Comparison of ENCODE assay signal across 26 cellular contexts in genomic region chr17:77418609-77419008, GRCh38.
DNase-seq lines count a peak whose midpoint lies in the region; ATAC-seq and TF ChIP-seq lines count a peak whose summit lies in the region.
"Had no signal": no experiment of that assay in that cellular context is flagged by ENCODE, and none has a peak within 500 bp of the region (broad histone marks: within the 10 kb centered on the region; RNA-seq: fewer than 3 reads in every experiment).

No MANE protein-coding gene starts in this region.

- peaks cover 34% of the 10 kb centered on the region for H3K4me1 Mint-ChIP-seq in activated CD4-positive, alpha-beta T cell treated with anti-CD3 and anti-CD28 coated beads, Interleukin-2, amount 10 ng/mL, durations not matched to agents 24 days and 14 days
- H3K4me1 Mint-ChIP-seq in activated CD4-positive, alpha-beta T cell treated with anti-CD3 and anti-CD28 coated beads, Interleukin-2, amount 10 ng/mL, durations not matched to agents 7 days and 5 days: peaks cover 72% of the 10 kb centered on the region

- H3K4me3 Mint-ChIP-seq in activated CD4-positive, alpha-beta T cell treated with anti-CD3 and anti-CD28 coated beads, Interleukin-2, amount 10 ng/mL, durations not matched to agents 24 days and 14 days: no peak overlapping the region
- no peak overlapping the region for H3K4me3 Mint-ChIP-seq in activated CD4-positive, alpha-beta T cell treated with anti-CD3 and anti-CD28 coated beads, Interleukin-2, amount 10 ng/mL, durations not matched to agents 7 days and 5 days
- H3K4me3 Mint-ChIP-seq: activated naive CD8-positive, alpha-beta T cell treated with anti-CD3 and anti-CD28 coated beads, Interleukin-2, amount 50 U/mL, for 24 hours; neural crest cell had no signal

- H3K36me3 Mint-ChIP-seq in activated CD4-positive, alpha-beta T cell treated with anti-CD3 and anti-CD28 coated beads, Interleukin-2, amount 10 ng/mL, durations not matched to agents 24 days and 14 days (ENCODE audit: low read depth): peaks cover 15% of the 10 kb centered on the region
- peaks cover 33% of the 10 kb centered on the region for H3K36me3 Mint-ChIP-seq in activated CD4-positive, alpha-beta T cell treated with anti-CD3 and anti-CD28 coated beads, Interleukin-2, amount 10 ng/mL, durations not matched to agents 7 days and 5 days (ENCODE audit: low read depth)

- no peak for TF ChIP-seq POLR2A in stomach (IDR thresholded peaks at IDR 0.05)

- H3K4me3 ChIP-seq in RWPE2 (ENCODE audit: severe bottlenecking) (no peak overlapping the region), stomach (no peak overlapping the region)
- H3K4me3 ChIP-seq: GM23248, upper lobe of left lung had no signal

- H3K9me3 ChIP-seq in RWPE2 (ENCODE audit: severe bottlenecking): no peaks in the 10 kb centered on the region
- no peaks in the 10 kb centered on the region for H3K9me3 ChIP-seq in stomach
- H3K9me3 ChIP-seq: upper lobe of left lung had no signal

- TF ChIP-seq CTCF in RWPE2 (IDR thresholded peaks at IDR 0.05; ENCODE audit: poor library complexity, severe bottlenecking) (no peak), stomach (IDR thresholded peaks at IDR 0.05) (no peak)

- DNase-seq in activated CD4-positive, alpha-beta T cell treated with anti-CD3 and anti-CD28 coated beads, Interleukin-2, amount 10 ng/mL, durations not matched to agents 24 days and 14 days: no peak
- no peak for DNase-seq in activated CD4-positive, alpha-beta T cell treated with anti-CD3 and anti-CD28 coated beads, Interleukin-2, amount 10 ng/mL, durations not matched to agents 7 days and 5 days
- DNase-seq in RWPE2 (ENCODE audit: low spot score) (no peak), iPS-NIHi11 (ENCODE audit: low spot score) (peak; percentile 14), stomach (no peak), NCI-H774 (lab: John Stamatoyannopoulos, UW) (no peak)
- DNase-seq: activated CD4-positive, alpha-beta T cell treated with anti-CD3 and anti-CD28 coated beads, Interleukin-2, amount 50 U/mL, for 48 hours; activated gamma-delta T cell; activated naive CD8-positive, alpha-beta T cell treated with anti-CD3 and anti-CD28 coated beads, Interleukin-2, amount 50 U/mL, for 24 hours; AML-193; effector CD8-positive, alpha-beta T cell; GDM1; GM23248; hippocampal formation; left ventricle myocardium superior; NCI-H1105; NCI-H2029 treated with DMSO at 0.1 percent for 48 hours; NCI-H2227 treated with DMSO at 0.1 percent for 48 hours; NCI-H748 treated with DMSO at 0.1 percent for 48 hours had no signal

- peak overlapping the region; percentile 45 for H3K27ac Mint-ChIP-seq in activated CD4-positive, alpha-beta T cell treated with anti-CD3 and anti-CD28 coated beads, Interleukin-2, amount 10 ng/mL, durations not matched to agents 24 days and 14 days
- H3K27ac Mint-ChIP-seq in activated CD4-positive, alpha-beta T cell treated with anti-CD3 and anti-CD28 coated beads, Interleukin-2, amount 10 ng/mL, durations not matched to agents 7 days and 5 days: no peak overlapping the region
- H3K27ac Mint-ChIP-seq: activated naive CD8-positive, alpha-beta T cell treated with anti-CD3 and anti-CD28 coated beads, Interleukin-2, amount 50 U/mL, for 24 hours; progenitor cell of endocrine pancreas had no signal

- no peak for TF ChIP-seq EP300 in stomach (IDR thresholded peaks at IDR 0.05)

- no peaks in the 10 kb centered on the region for H3K27me3 ChIP-seq in RWPE2 (ENCODE audit: insufficient read depth, poor library complexity, severe bottlenecking)
- no peaks in the 10 kb centered on the region for H3K27me3 ChIP-seq in stomach
- H3K27me3 ChIP-seq: upper lobe of left lung had no signal

- 69 to 88% (median 84%) methylated on average over 7 to 12 of the region's 12 CpGs for WGBS in stomach, 5 donors

- CTCF ChIA-PET in activated CD4-positive, alpha-beta T cell treated with anti-CD3 and anti-CD28 coated beads, Interleukin-2, amount 10 ng/mL, durations not matched to agents 7 days and 5 days (lab: Charles Lee): interaction anchor here (0.9 to 6.5 kb wide), 4 partner anchors 9 to 18 kb away, joined by 3 to 56 read pairs (median 30); no protein-coding TSS in a partner anchor

- intact Hi-C loops in activated CD4-positive, alpha-beta T cell treated with anti-CD3 and anti-CD28 coated beads, Interleukin-2, amount 10 ng/mL, durations not matched to agents 24 days and 14 days (cut with micrococcal nuclease): no loop called here
- intact Hi-C loops in stomach (cut with DNase I; ENCODE audit: low total_unique reads): no loop called here

- H3K36me3 ChIP-seq in RWPE2 (ENCODE audit: low read depth) (peaks cover 38% of the 10 kb centered on the region), stomach (peaks cover 0 to 23% (median 8%) of the 10 kb centered on the region in 4 donors)

- H3K9me3 Mint-ChIP-seq in activated CD4-positive, alpha-beta T cell treated with anti-CD3 and anti-CD28 coated beads, Interleukin-2, amount 10 ng/mL, durations not matched to agents 24 days and 14 days: no peaks in the 10 kb centered on the region
- no peaks in the 10 kb centered on the region for H3K9me3 Mint-ChIP-seq in activated CD4-positive, alpha-beta T cell treated with anti-CD3 and anti-CD28 coated beads, Interleukin-2, amount 10 ng/mL, durations not matched to agents 7 days and 5 days
- H3K9me3 Mint-ChIP-seq: activated naive CD8-positive, alpha-beta T cell treated with anti-CD3 and anti-CD28 coated beads, Interleukin-2, amount 50 U/mL, for 24 hours; neural crest cell had no signal

- H3K27me3 Mint-ChIP-seq in activated CD4-positive, alpha-beta T cell treated with anti-CD3 and anti-CD28 coated beads, Interleukin-2, amount 10 ng/mL, durations not matched to agents 24 days and 14 days: no peaks in the 10 kb centered on the region
- H3K27me3 Mint-ChIP-seq in activated CD4-positive, alpha-beta T cell treated with anti-CD3 and anti-CD28 coated beads, Interleukin-2, amount 10 ng/mL, durations not matched to agents 7 days and 5 days: no peaks in the 10 kb centered on the region
- H3K27me3 Mint-ChIP-seq: activated naive CD8-positive, alpha-beta T cell treated with anti-CD3 and anti-CD28 coated beads, Interleukin-2, amount 50 U/mL, for 24 hours; progenitor cell of endocrine pancreas had no signal

- peaks cover 51% of the 10 kb centered on the region for H3K4me1 ChIP-seq in RWPE2 (ENCODE audit: insufficient read depth, poor library complexity, severe bottlenecking)
- H3K4me1 ChIP-seq in stomach: peaks cover 86 to 100% (median 90%) of the 10 kb centered on the region in 4 donors

- POLR2A ChIA-PET in activated CD4-positive, alpha-beta T cell treated with anti-CD3 and anti-CD28 coated beads, Interleukin-2, amount 10 ng/mL, durations not matched to agents 7 days and 5 days (lab: Charles Lee): no interaction called here

- ATAC-seq in RWPE2 (ENCODE audit: low read depth) (no peak), HG02759 (IDR thresholded peaks at IDR 0.05; ENCODE audit: unreplicated experiment) (no peak), GM21360 (IDR thresholded peaks at IDR 0.05; ENCODE audit: unreplicated experiment) (no peak)
- ATAC-seq: activated naive CD8-positive, alpha-beta T cell treated with anti-CD3 and anti-CD28 coated beads, Interleukin-2, amount 50 U/mL, for 24 hours; esophagus mucosa; left ventricle myocardium superior had no signal

- H3K27ac ChIP-seq in RWPE2 (ENCODE audit: poor library complexity, severe bottlenecking): peak overlapping the region; percentile 95
- H3K27ac ChIP-seq in stomach: peak overlapping the region in 4 of 5 donors; percentile 90 to 93 (median 91)
- H3K27ac ChIP-seq: 22Rv1, GM23248 had no signal
